1 cellular context compared by ENCODE assay signal in genomic region chr7:2451171-2452073, GRCh38.
TF ChIP-seq lines count a peak whose summit lies in the region.

No MANE protein-coding gene starts in this region.

TF ChIP-seq in HepG2, 621 proteins besides CTCF, POLR2A, EP300 and RAD21 (continued from another document and continues in another):
- TF ChIP-seq HMGXB4 (CRISPR knock-in tag; IDR thresholded peaks at IDR 0.05; ENCODE audit: borderline replicate concordance in 1 of 2, low read depth in 1 of 2) (peak; percentile 75 to 96), FLYWCH1 (CRISPR knock-in tag; IDR thresholded peaks at IDR 0.05) (no peak), ZNF572 (CRISPR knock-in tag; IDR thresholded peaks at IDR 0.05) (no peak), ZFP1 (CRISPR knock-in tag; IDR thresholded peaks at IDR 0.05) (no peak), ZNF317 (CRISPR knock-in tag; IDR thresholded peaks at IDR 0.05) (no peak), JUN (CRISPR knock-in tag; IDR thresholded peaks at IDR 0.05) (0 out of 2 replicates have a peak, but pooled peaks have one; percentile 56), STAT6 (CRISPR knock-in tag; IDR thresholded peaks at IDR 0.05; ENCODE audit: borderline replicate concordance) (no peak), ONECUT2 (CRISPR knock-in tag; IDR thresholded peaks at IDR 0.05) (no peak), FOXP4 (CRISPR knock-in tag; IDR thresholded peaks at IDR 0.05) (peak; percentile 6; the same call in 1 of the 2 replicates), STAG1 (CRISPR knock-in tag; IDR thresholded peaks at IDR 0.05) (peak; percentile 96), ZNF574 (CRISPR knock-in tag; IDR thresholded peaks at IDR 0.05) (peak; percentile 63), PBX3 (CRISPR knock-in tag; IDR thresholded peaks at IDR 0.05; ENCODE audit: borderline replicate concordance) (no peak), NPAS2 (CRISPR knock-in tag; IDR thresholded peaks at IDR 0.05; ENCODE audit: borderline replicate concordance) (no peak), YY1 (IDR thresholded peaks at IDR 0.05; ENCODE audit: insufficient read depth, insufficient replicate concordance, low read depth, low read length) (peak; percentile 39), ZNF274 (CRISPR knock-in tag; IDR thresholded peaks at IDR 0.05) (peak; percentile 72; the same call in 1 of the 2 replicates), SAFB2 (CRISPR knock-in tag; IDR thresholded peaks at IDR 0.05; ENCODE audit: borderline replicate concordance, low read depth) (peak; percentile 87; the same call in 1 of the 2 replicates), ZNF180 (CRISPR knock-in tag; IDR thresholded peaks at IDR 0.05; ENCODE audit: borderline replicate concordance, low read depth) (no peak), HNF4G (IDR thresholded peaks at IDR 0.05; ENCODE audit: borderline replicate concordance, low read depth, low read length) (no peak), HNF4G (CRISPR knock-in tag; IDR thresholded peaks at IDR 0.05; ENCODE audit: borderline replicate concordance, low read depth) (no peak), NFYC (CRISPR knock-in tag; IDR thresholded peaks at IDR 0.05) (no peak), SIN3A (IDR thresholded peaks at IDR 0.05; ENCODE audit: borderline replicate concordance, low read depth, low read length) (no peak), ATF7 (IDR thresholded peaks at IDR 0.05) (no peak), ATF7 (CRISPR knock-in tag; IDR thresholded peaks at IDR 0.05) (peak; percentile 77; the same call in 1 of the 2 replicates), MEF2D (CRISPR knock-in tag; IDR thresholded peaks at IDR 0.05) (peak; percentile 71; the same call in 1 of the 2 replicates), THAP8 (CRISPR knock-in tag; IDR thresholded peaks at IDR 0.05; ENCODE audit: borderline replicate concordance) (no peak), ZNF124 (CRISPR knock-in tag; IDR thresholded peaks at IDR 0.05) (0 out of 2 replicates have a peak, but pooled peaks have one; percentile 37), SNAPC2 (CRISPR knock-in tag; IDR thresholded peaks at IDR 0.05) (no peak), ZNF232 (CRISPR knock-in tag; IDR thresholded peaks at IDR 0.05; ENCODE audit: borderline replicate concordance) (peak; percentile 62; the same call in 1 of the 2 replicates), SRSF1 (optimal IDR thresholded peaks at IDR 0.05; ENCODE audit: low read depth, low read length) (peak; percentile 32), ZMAT3 (CRISPR knock-in tag; conservative IDR thresholded peaks at IDR 0.05) (peak; percentile 65; the same call in 1 of the 2 replicates), PAX8 (CRISPR knock-in tag; IDR thresholded peaks at IDR 0.05; ENCODE audit: borderline replicate concordance) (0 out of 2 replicates have a peak, but pooled peaks have one; percentile 36), ZNF264 (CRISPR knock-in tag; IDR thresholded peaks at IDR 0.05) (0 out of 2 replicates have a peak, but pooled peaks have one; percentile 10), NR3C1 (CRISPR knock-in tag; IDR thresholded peaks at IDR 0.05) (no peak), ZNF883 (CRISPR knock-in tag; IDR thresholded peaks at IDR 0.05; ENCODE audit: not compliant biosample characterization) (no peak), ETV5 (CRISPR knock-in tag; IDR thresholded peaks at IDR 0.05; ENCODE audit: borderline replicate concordance) (no peak), FOXA1 (IDR thresholded peaks at IDR 0.05) (no peak), FOXA1 (CRISPR knock-in tag; IDR thresholded peaks at IDR 0.05) (no peak), ZNF446 (CRISPR knock-in tag; IDR thresholded peaks at IDR 0.05) (no peak), ZFP90 (CRISPR knock-in tag; IDR thresholded peaks at IDR 0.05; ENCODE audit: borderline replicate concordance) (0 out of 2 replicates have a peak, but pooled peaks have one; percentile 63), KLF15 (CRISPR knock-in tag; IDR thresholded peaks at IDR 0.05; ENCODE audit: borderline replicate concordance) (peak; percentile 81; the same call in 1 of the 2 replicates), ZNF354B (CRISPR knock-in tag; IDR thresholded peaks at IDR 0.05) (no peak), ZNF382 (CRISPR knock-in tag; IDR thresholded peaks at IDR 0.05; ENCODE audit: borderline replicate concordance) (no peak)
- TF ChIP-seq, protein P1, sequence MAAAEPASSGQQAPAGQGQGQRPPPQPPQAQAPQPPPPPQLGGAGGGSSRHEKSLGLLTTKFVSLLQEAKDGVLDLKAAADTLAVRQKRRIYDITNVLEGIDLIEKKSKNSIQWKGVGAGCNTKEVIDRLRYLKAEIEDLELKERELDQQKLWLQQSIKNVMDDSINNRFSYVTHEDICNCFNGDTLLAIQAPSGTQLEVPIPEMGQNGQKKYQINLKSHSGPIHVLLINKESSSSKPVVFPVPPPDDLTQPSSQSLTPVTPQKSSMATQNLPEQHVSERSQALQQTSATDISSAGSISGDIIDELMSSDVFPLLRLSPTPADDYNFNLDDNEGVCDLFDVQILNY (CRISPR knock-in tag; conservative IDR thresholded peaks at IDR 0.05) = no peak; the same call in 1 of the 2 replicates
- TF ChIP-seq, protein P2, sequence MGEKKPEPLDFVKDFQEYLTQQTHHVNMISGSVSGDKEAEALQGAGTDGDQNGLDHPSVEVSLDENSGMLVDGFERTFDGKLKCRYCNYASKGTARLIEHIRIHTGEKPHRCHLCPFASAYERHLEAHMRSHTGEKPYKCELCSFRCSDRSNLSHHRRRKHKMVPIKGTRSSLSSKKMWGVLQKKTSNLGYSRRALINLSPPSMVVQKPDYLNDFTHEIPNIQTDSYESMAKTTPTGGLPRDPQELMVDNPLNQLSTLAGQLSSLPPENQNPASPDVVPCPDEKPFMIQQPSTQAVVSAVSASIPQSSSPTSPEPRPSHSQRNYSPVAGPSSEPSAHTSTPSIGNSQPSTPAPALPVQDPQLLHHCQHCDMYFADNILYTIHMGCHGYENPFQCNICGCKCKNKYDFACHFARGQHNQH (CRISPR knock-in tag; IDR thresholded peaks at IDR 0.05) = peak; percentile 42; the same call in 1 of the 2 replicates
- TF ChIP-seq, protein P3, sequence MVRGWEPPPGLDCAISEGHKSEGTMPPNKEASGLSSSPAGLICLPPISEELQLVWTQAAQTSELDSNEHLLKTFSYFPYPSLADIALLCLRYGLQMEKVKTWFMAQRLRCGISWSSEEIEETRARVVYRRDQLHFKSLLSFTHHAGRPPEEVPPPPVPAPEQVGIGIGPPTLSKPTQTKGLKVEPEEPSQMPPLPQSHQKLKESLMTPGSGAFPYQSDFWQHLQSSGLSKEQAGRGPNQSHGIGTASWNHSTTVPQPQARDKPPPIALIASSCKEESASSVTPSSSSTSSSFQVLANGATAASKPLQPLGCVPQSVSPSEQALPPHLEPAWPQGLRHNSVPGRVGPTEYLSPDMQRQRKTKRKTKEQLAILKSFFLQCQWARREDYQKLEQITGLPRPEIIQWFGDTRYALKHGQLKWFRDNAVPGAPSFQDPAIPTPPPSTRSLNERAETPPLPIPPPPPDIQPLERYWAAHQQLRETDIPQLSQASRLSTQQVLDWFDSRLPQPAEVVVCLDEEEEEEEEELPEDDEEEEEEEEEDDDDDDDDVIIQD (CRISPR knock-in tag; IDR thresholded peaks at IDR 0.05; ENCODE audit: low read depth) = peak; percentile 38; the same call in 1 of the 2 replicates
- TF ChIP-seq, protein P4, sequence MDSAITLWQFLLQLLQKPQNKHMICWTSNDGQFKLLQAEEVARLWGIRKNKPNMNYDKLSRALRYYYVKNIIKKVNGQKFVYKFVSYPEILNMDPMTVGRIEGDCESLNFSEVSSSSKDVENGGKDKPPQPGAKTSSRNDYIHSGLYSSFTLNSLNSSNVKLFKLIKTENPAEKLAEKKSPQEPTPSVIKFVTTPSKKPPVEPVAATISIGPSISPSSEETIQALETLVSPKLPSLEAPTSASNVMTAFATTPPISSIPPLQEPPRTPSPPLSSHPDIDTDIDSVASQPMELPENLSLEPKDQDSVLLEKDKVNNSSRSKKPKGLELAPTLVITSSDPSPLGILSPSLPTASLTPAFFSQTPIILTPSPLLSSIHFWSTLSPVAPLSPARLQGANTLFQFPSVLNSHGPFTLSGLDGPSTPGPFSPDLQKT (CRISPR knock-in tag; IDR thresholded peaks at IDR 0.05; ENCODE audit: borderline replicate concordance) = no peak; the same call in 1 of the 2 replicates
- TF ChIP-seq, protein P5, sequence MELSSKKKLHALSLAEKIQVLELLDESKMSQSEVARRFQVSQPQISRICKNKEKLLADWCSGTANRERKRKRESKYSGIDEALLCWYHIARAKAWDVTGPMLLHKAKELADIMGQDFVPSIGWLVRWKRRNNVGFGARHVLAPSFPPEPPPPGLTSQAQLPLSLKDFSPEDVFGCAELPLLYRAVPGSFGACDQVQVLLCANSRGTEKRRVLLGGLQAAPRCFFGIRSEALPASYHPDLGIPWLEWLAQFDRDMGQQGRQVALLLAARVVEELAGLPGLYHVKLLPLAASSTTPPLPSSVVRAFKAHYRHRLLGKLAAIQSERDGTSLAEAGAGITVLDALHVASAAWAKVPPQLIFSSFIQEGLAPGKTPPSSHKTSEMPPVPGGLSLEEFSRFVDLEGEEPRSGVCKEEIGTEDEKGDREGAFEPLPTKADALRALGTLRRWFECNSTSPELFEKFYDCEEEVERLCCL (CRISPR knock-in tag; IDR thresholded peaks at IDR 0.05; ENCODE audit: borderline replicate concordance) = peak; percentile 88; the same call in 1 of the 2 replicates
